21 cellular contexts compared by ENCODE assay signal in genomic region chrX:120680090-120680489, GRCh38. TPM values are rescaled to one million over a fixed set of nuclear protein-coding genes. Genes with fewer than 3 reads are reported as not detected.
DNase-seq lines count a peak whose midpoint lies in the region; ATAC-seq and TF ChIP-seq lines count a peak whose summit lies in the region.
"Had no signal": no experiment of that assay in that cellular context is flagged by ENCODE, and none has a peak within 500 bp of the region (broad histone marks: within the 10 kb centered on the region; RNA-seq: fewer than 3 reads in every experiment).

No MANE protein-coding gene starts in this region.

- POLR2A ChIA-PET in activated CD4-positive, alpha-beta T cell treated with anti-CD3 and anti-CD28 coated beads, Interleukin-2, amount 10 ng/mL, durations not matched to agents 7 days and 5 days (lab: Charles Lee), result no interaction called here

- no peak overlapping the region for H3K9ac ChIP-seq in DND-41 (ENCODE audit: low read depth, low read length)
- H3K9ac ChIP-seq: KMS-11 had no signal

- H3K79me2 ChIP-seq in DND-41 (ENCODE audit: insufficient read depth, low read length), result no peaks in the 10 kb centered on the region

- no peak for TF ChIP-seq POLR2A in uterus (IDR thresholded peaks at IDR 0.05)

- CTCF ChIA-PET in activated CD4-positive, alpha-beta T cell treated with anti-CD3 and anti-CD28 coated beads, Interleukin-2, amount 10 ng/mL, durations not matched to agents 7 days and 5 days (lab: Charles Lee), result interaction anchor here (1.5 kb wide), 1 partner anchor 11 kb away, joined by 4 read pairs; no protein-coding TSS in a partner anchor

- no peaks in the 10 kb centered on the region for H3K27me3 Mint-ChIP-seq in activated CD4-positive, alpha-beta T cell treated with anti-CD3 and anti-CD28 coated beads, Interleukin-2, amount 10 ng/mL, durations not matched to agents 7 days and 5 days
- H3K27me3 Mint-ChIP-seq in T-helper 1 cell treated with Interleukin-12 subunit alpha and Interleukin-12 subunit beta and Interleukin-4 antibody, amounts not matched to agents 30 μg/mL and 1 μg/mL, for 36 hours (ENCODE audit: low read depth), result no peaks in the 10 kb centered on the region
- H3K27me3 Mint-ChIP-seq in memory B cell, result no peaks in the 10 kb centered on the region
- H3K27me3 Mint-ChIP-seq: dendritic cell treated with granulocyte-macrophage colony-stimulating factor and Interleukin-4, amounts not matched to agents 40 ng/mL and 50 ng/mL, for 4 days had no signal

- H3K4me1 ChIP-seq in DND-41 (ENCODE audit: insufficient read depth, low read length) (peaks cover 4% of the 10 kb centered on the region; the same call in 1 of the 2 replicates), uterus (no peaks in the 10 kb centered on the region)
- H3K4me1 ChIP-seq: BE2C, SJCRH30, tibial artery had no signal

- peak overlapping the region; percentile 11 for H3K4me3 Mint-ChIP-seq in activated CD4-positive, alpha-beta T cell treated with anti-CD3 and anti-CD28 coated beads, Interleukin-2, amount 10 ng/mL, durations not matched to agents 7 days and 5 days
- H3K4me3 Mint-ChIP-seq in T-helper 1 cell treated with Interleukin-12 subunit alpha and Interleukin-12 subunit beta and Interleukin-4 antibody, amounts not matched to agents 30 μg/mL and 1 μg/mL, for 36 hours, result peak overlapping the region; percentile 3
- H3K4me3 Mint-ChIP-seq in memory B cell, result peak overlapping the region; percentile 9
- H3K4me3 Mint-ChIP-seq: dendritic cell treated with granulocyte-macrophage colony-stimulating factor and Interleukin-4, amounts not matched to agents 40 ng/mL and 50 ng/mL, for 4 days had no signal

- no peak for DNase-seq in activated CD4-positive, alpha-beta T cell treated with anti-CD3 and anti-CD28 coated beads, Interleukin-2, amount 10 ng/mL, durations not matched to agents 7 days and 5 days
- DNase-seq in activated CD4-positive, alpha-beta T cell treated with anti-CD3 and anti-CD28 coated beads for 48 hours, result no peak
- no peak for DNase-seq in DND-41
- no peak for DNase-seq in memory B cell (ENCODE audit: low spot score in 2 of 2)
- no peak for DNase-seq in uterus
- DNase-seq in NCI-H1105 (lab: John Stamatoyannopoulos, UW), result no peak
- DNase-seq: BE2C; glutamatergic neuron; GOT3; NCI-H1048; NCI-H2029; NCI-H345; nucleus accumbens; SJCRH30; stimulated activated CD4-positive, alpha-beta T cell treated with anti-CD3 and anti-CD28 coated beads, Interleukin-1b, Interleukin-23, amount 100 ng/mL, for 48 hours; stimulated activated naive CD4-positive, alpha-beta T cell treated with Interleukin-2 at 50 U/mL for 16 hours; tibial artery had no signal

- H2AFZ ChIP-seq in DND-41 (ENCODE audit: low read depth, low read length), result peak overlapping the region; percentile 52; the same call in 1 of the 2 replicates

- H4K20me1 ChIP-seq in DND-41 (ENCODE audit: insufficient read depth, low read length), result no peaks in the 10 kb centered on the region

- no peak overlapping the region for H3K27ac ChIP-seq in DND-41 (ENCODE audit: low read length)
- no peak overlapping the region for H3K27ac ChIP-seq in uterus
- H3K27ac ChIP-seq: KMS-11, SJCRH30, tibial artery had no signal

- no peak overlapping the region for H3K4me2 ChIP-seq in DND-41 (ENCODE audit: insufficient read depth, low read length)
- H3K4me2 ChIP-seq: KMS-11 had no signal

- H3K36me3 ChIP-seq in DND-41 (ENCODE audit: insufficient read depth, low read length) (no peaks in the 10 kb centered on the region), uterus (no peaks in the 10 kb centered on the region)
- H3K36me3 ChIP-seq: BE2C, SJCRH30, tibial artery had no signal

- H3K36me3 Mint-ChIP-seq in activated CD4-positive, alpha-beta T cell treated with anti-CD3 and anti-CD28 coated beads, Interleukin-2, amount 10 ng/mL, durations not matched to agents 7 days and 5 days (ENCODE audit: low read depth), result peaks cover 5% of the 10 kb centered on the region
- peaks cover 7% of the 10 kb centered on the region for H3K36me3 Mint-ChIP-seq in T-helper 1 cell treated with Interleukin-12 subunit alpha and Interleukin-12 subunit beta and Interleukin-4 antibody, amounts not matched to agents 30 μg/mL and 1 μg/mL, for 36 hours (ENCODE audit: low read depth)
- H3K36me3 Mint-ChIP-seq in memory B cell, result peaks cover 6% of the 10 kb centered on the region

- H3K27ac Mint-ChIP-seq in activated CD4-positive, alpha-beta T cell treated with anti-CD3 and anti-CD28 coated beads, Interleukin-2, amount 10 ng/mL, durations not matched to agents 7 days and 5 days, result peak overlapping the region; percentile 89
- peak overlapping the region; percentile 83 for H3K27ac Mint-ChIP-seq in T-helper 1 cell treated with Interleukin-12 subunit alpha and Interleukin-12 subunit beta and Interleukin-4 antibody, amounts not matched to agents 30 μg/mL and 1 μg/mL, for 36 hours
- no peak overlapping the region for H3K27ac Mint-ChIP-seq in memory B cell
- H3K27ac Mint-ChIP-seq: dendritic cell treated with granulocyte-macrophage colony-stimulating factor and Interleukin-4, amounts not matched to agents 40 ng/mL and 50 ng/mL, for 4 days had no signal

- intact Hi-C loops in uterus (cut with DNase I; ENCODE audit: low total_unique reads), result no loop called here

- TF ChIP-seq CTCF in DND-41 (IDR thresholded peaks at IDR 0.05; ENCODE audit: borderline replicate concordance, extremely low read depth, low read length, poor library complexity, severe bottlenecking), result no peak
- no peak for TF ChIP-seq CTCF in uterus (IDR thresholded peaks at IDR 0.05)

- no peaks in the 10 kb centered on the region for H3K9me3 ChIP-seq in DND-41 (ENCODE audit: insufficient read depth, low read length, severe bottlenecking)
- H3K9me3 ChIP-seq in uterus, result no peaks in the 10 kb centered on the region
- H3K9me3 ChIP-seq: BE2C, SJCRH30, tibial artery had no signal

- H3K9me3 Mint-ChIP-seq in activated CD4-positive, alpha-beta T cell treated with anti-CD3 and anti-CD28 coated beads, Interleukin-2, amount 10 ng/mL, durations not matched to agents 7 days and 5 days, result peaks cover 9% of the 10 kb centered on the region
- peaks cover 18% of the 10 kb centered on the region for H3K9me3 Mint-ChIP-seq in T-helper 1 cell treated with Interleukin-12 subunit alpha and Interleukin-12 subunit beta and Interleukin-4 antibody, amounts not matched to agents 30 μg/mL and 1 μg/mL, for 36 hours
- peaks cover 7% of the 10 kb centered on the region for H3K9me3 Mint-ChIP-seq in memory B cell

- H3K4me1 Mint-ChIP-seq in activated CD4-positive, alpha-beta T cell treated with anti-CD3 and anti-CD28 coated beads, Interleukin-2, amount 10 ng/mL, durations not matched to agents 7 days and 5 days, result peaks cover 14% of the 10 kb centered on the region
- H3K4me1 Mint-ChIP-seq in T-helper 1 cell treated with Interleukin-12 subunit alpha and Interleukin-12 subunit beta and Interleukin-4 antibody, amounts not matched to agents 30 μg/mL and 1 μg/mL, for 36 hours (ENCODE audit: low read depth), result peaks cover 11% of the 10 kb centered on the region
- H3K4me1 Mint-ChIP-seq in memory B cell, result peaks cover 6% of the 10 kb centered on the region

- no peaks in the 10 kb centered on the region for H3K27me3 ChIP-seq in DND-41 (ENCODE audit: insufficient read depth, low read length, poor library complexity)
- H3K27me3 ChIP-seq in uterus, result no peaks in the 10 kb centered on the region
- H3K27me3 ChIP-seq: BE2C, SJCRH30, tibial artery had no signal

- H3K4me3 ChIP-seq in DND-41 (ENCODE audit: low read depth in 1 of 2, low read length in 2 of 2) (no peak overlapping the region), uterus (no peak overlapping the region)
- H3K4me3 ChIP-seq: SJCRH30, tibial artery had no signal

- no peak for ATAC-seq in DND-41 (ENCODE audit: insufficient read depth, low read depth)
- no peak for ATAC-seq in memory B cell (ENCODE audit: low read depth)
- ATAC-seq in GM18861 (IDR thresholded peaks at IDR 0.05; ENCODE audit: unreplicated experiment), result no peak

RNA-seq across cellular contexts. Expression of gene C1GALT1C1, which starts 50.2 kb away (rescaled TPM):
- total RNA-seq in activated CD4-positive, alpha-beta T cell treated with anti-CD3 and anti-CD28 coated beads, Interleukin-2, amount 10 ng/mL, durations not matched to agents 7 days and 5 days, result 10 to 100 TPM; 24.8 to 25.6 TPM
- 10 to 100 TPM in 3 of 4 donors, 1 to 10 TPM in 1; 5.4 to 39.3 (median 18.0) TPM for total RNA-seq in uterus
